In genomic region chr15:40893019-40893723, GRCh38 we compare ENCODE assay signal across 8 cellular contexts. TPM values are rescaled to one million over a fixed set of nuclear protein-coding genes. Genes with fewer than 3 reads are reported as not detected.
DNase-seq lines count a peak whose midpoint lies in the region; ATAC-seq and TF ChIP-seq lines count a peak whose summit lies in the region.

No MANE protein-coding gene starts in this region.

- peaks cover 18% of the 10 kb centered on the region for H3K79me2 ChIP-seq in fibroblast of lung (ENCODE audit: control insufficient read depth, insufficient read depth, low read length)
- peaks cover 10% of the 10 kb centered on the region for H3K79me2 ChIP-seq in trophoblast cell (ENCODE audit: control insufficient read depth, insufficient read depth, low read length, poor library complexity)

- H4K12ac ChIP-seq in trophoblast cell (ENCODE audit: low read depth, low read length): no peak overlapping the region

- no peaks in the 10 kb centered on the region for H4K20me1 ChIP-seq in fibroblast of lung (ENCODE audit: control insufficient read depth, extremely low read depth, insufficient read depth, low read length)

- H4K91ac ChIP-seq in trophoblast cell (ENCODE audit: low read depth, low read length): no peak overlapping the region

- H3K79me1 ChIP-seq in trophoblast cell (ENCODE audit: low read length): peaks cover 8% of the 10 kb centered on the region

- peak overlapping the region; percentile 81 for H2AFZ ChIP-seq in fibroblast of lung (ENCODE audit: low read length)
- no peak overlapping the region for H2AFZ ChIP-seq in trophoblast cell (ENCODE audit: insufficient read depth, low read length, poor library complexity)

- no TSS peak for BruUV-seq in Panc1 (replicated peaks; lab: Mats Ljungman, UMichigan)

- in situ Hi-C loops in Panc1 (cut with HindIII; ENCODE audit: low pct_unique_long_range_greater_than_20kb, low sequenced_read_pairs): no loop called here

- no peak overlapping the region for H2BK12ac ChIP-seq in trophoblast cell (ENCODE audit: low read length)

- peak overlapping the region; percentile 90; the same call in 1 of the 2 replicates for H3K27ac ChIP-seq in Panc1 (ENCODE audit: low read length)
- no peak overlapping the region for H3K27ac ChIP-seq in fibroblast of lung (ENCODE audit: insufficient read depth, low read length)
- H3K27ac ChIP-seq in trophoblast cell (ENCODE audit: low read depth, low read length): no peak overlapping the region

- no peak overlapping the region for H2BK120ac ChIP-seq in trophoblast cell (ENCODE audit: insufficient read depth, low read length, poor library complexity)

- H3K27me3 ChIP-seq in Panc1 (ENCODE audit: control insufficient read depth, insufficient read depth, low read length) (no peaks in the 10 kb centered on the region), fibroblast of lung (ENCODE audit: control insufficient read depth, insufficient read depth, low read length) (no peaks in the 10 kb centered on the region), trophoblast cell (ENCODE audit: insufficient read depth, low read length) (no peaks in the 10 kb centered on the region)

- H3K4me1 ChIP-seq in ES-I3 (ENCODE audit: insufficient read depth, low read length) (no peaks in the 10 kb centered on the region), Panc1 (ENCODE audit: control insufficient read depth, insufficient read depth, low read length) (peaks cover 9% of the 10 kb centered on the region), fibroblast of lung (ENCODE audit: control insufficient read depth, extremely low read depth, insufficient read depth, low read length) (peaks cover 8% of the 10 kb centered on the region), trophoblast cell (ENCODE audit: control insufficient read depth in 1 of 2, insufficient read depth in 2 of 2, low read length in 2 of 2) (peaks cover 5 to 13% of the 10 kb centered on the region in 2 experiments)

- H3K4ac ChIP-seq in trophoblast cell (ENCODE audit: low read depth, low read length): no peak overlapping the region

- H3K18ac ChIP-seq in trophoblast cell (ENCODE audit: low read length): no peak overlapping the region

- intact Hi-C loops in Panc1 (cut with micrococcal nuclease; ENCODE audit: unreplicated experiment): loop anchor here (2.0 kb wide), 1 partner anchor 34 kb away; no protein-coding TSS in a partner anchor

- POLR2A ChIA-PET in Panc1 (lab: Charles Lee): interaction anchor here (0.8 kb wide), 1 partner anchor 35 kb away, joined by 5 read pairs; no protein-coding TSS in a partner anchor

- H3K14ac ChIP-seq in trophoblast cell (ENCODE audit: low read length): no peak overlapping the region

- H2AK5ac ChIP-seq in trophoblast cell (ENCODE audit: low read length): peak overlapping the region; percentile 27

- no peaks in the 10 kb centered on the region for H3K9me3 ChIP-seq in ES-I3 (ENCODE audit: control insufficient read depth, insufficient read depth, low read length)
- no peaks in the 10 kb centered on the region for H3K9me3 ChIP-seq in Panc1 (ENCODE audit: control insufficient read depth, insufficient read depth, low read depth, low read length)
- H3K9me3 ChIP-seq in fibroblast of lung (ENCODE audit: control insufficient read depth, insufficient read depth, low read depth, low read length): no peaks in the 10 kb centered on the region
- no peaks in the 10 kb centered on the region for H3K9me3 ChIP-seq in trophoblast cell (ENCODE audit: insufficient read depth, low read depth, low read length)

- TF ChIP-seq CTCF in Panc1 (IDR thresholded peaks at IDR 0.05) (no peak), fibroblast of lung (conservative IDR thresholded peaks at IDR 0.05 in 1 of 2, IDR thresholded peaks at IDR 0.05 in 1 of 2; ENCODE audit: low read depth in 1 of 2, low read length in 2 of 2) (no peak)

- H3K36me3 ChIP-seq in ES-I3 (ENCODE audit: insufficient read depth, low read length): no peaks in the 10 kb centered on the region; the same call in 1 of the 2 replicates
- H3K36me3 ChIP-seq in Panc1 (ENCODE audit: control insufficient read depth, insufficient read depth, low read length): peaks cover 5% of the 10 kb centered on the region
- peaks cover 5% of the 10 kb centered on the region for H3K36me3 ChIP-seq in fibroblast of lung (ENCODE audit: control insufficient read depth, insufficient read depth, low read length)
- peaks cover 5 to 6% of the 10 kb centered on the region in 2 experiments for H3K36me3 ChIP-seq in trophoblast cell (ENCODE audit: control insufficient read depth in 1 of 2, insufficient read depth in 2 of 2, low read length in 2 of 2)

- H4K8ac ChIP-seq in trophoblast cell (ENCODE audit: low read depth, low read length): peak overlapping the region; percentile 67

- WGBS in trophoblast cell (ENCODE audit: extremely low coverage, insufficient coverage, insufficient read length): no CpG with 5 or more reads among the region's 24 CpGs

- H3K4me2 ChIP-seq in fibroblast of lung (ENCODE audit: extremely low read depth, insufficient read depth, low read length) (peak overlapping the region; percentile 85), trophoblast cell (ENCODE audit: low read length) (no peak overlapping the region)

- no peak overlapping the region for H2BK5ac ChIP-seq in trophoblast cell (ENCODE audit: low read depth, low read length, poor library complexity)

- H3K9ac ChIP-seq in ES-I3 (ENCODE audit: low read depth, low read length) (peak overlapping the region; percentile 68; the same call in 1 of the 2 replicates), fibroblast of lung (ENCODE audit: insufficient read depth, low read length) (no peak overlapping the region), trophoblast cell (ENCODE audit: low read length) (no peak overlapping the region)

- CTCF ChIA-PET in Panc1 (lab: Charles Lee): interaction anchor here (0.7 to 4.3 kb wide), 5 partner anchors 21 to 154 kb away, joined by 3 to 74 read pairs (median 9); no protein-coding TSS in a partner anchor

- no peak for DNase-seq in Panc1 (ENCODE audit: low read depth, low spot score)
- DNase-seq in fibroblast of lung (ENCODE audit: low read depth in 2 of 2): no peak
- no peak for DNase-seq in trophoblast cell
- DNase-seq in T1000 (lab: John Stamatoyannopoulos, UW): no peak
- no peak for DNase-seq in UCSD-AML1 (lab: John Stamatoyannopoulos, UW; ENCODE audit: unreplicated experiment)
- no peak for DNase-seq in NCI-H1436 (lab: John Stamatoyannopoulos, UW)

- H3K23ac ChIP-seq in trophoblast cell (ENCODE audit: low read length): no peak overlapping the region

- ATAC-seq in Panc1 (no peak), GM18511 (IDR thresholded peaks at IDR 0.05; ENCODE audit: unreplicated experiment) (no peak)

- H3K4me3 ChIP-seq in Panc1 (ENCODE audit: low read depth in 2 of 2, low read length in 2 of 2) (no peak overlapping the region), fibroblast of lung (replicated peaks in 1 of 4; ENCODE audit: control extremely low read depth in 1 of 4, insufficient read depth in 1 of 4, low read depth in 3 of 4, low read length in 4 of 4) (no peak overlapping the region), trophoblast cell (ENCODE audit: low read depth, low read length) (no peak overlapping the region)

RNA-seq across cellular contexts. Expression of gene VPS18, which starts 1.1 kb away (rescaled TPM):
- total RNA-seq in Panc1 (2021; ENCODE audit: unreplicated experiment): 46.7 TPM
- polyA plus RNA-seq in Panc1 (2012; ENCODE audit: insufficient read length): 43.1 TPM
- total RNA-seq in fibroblast of lung: 33.4 and 36.7 TPM in 2 replicates
- 15.5 and 21.3 TPM in 2 replicates for polyA plus RNA-seq in fibroblast of lung
- 23.4 and 29.5 TPM in 2 replicates for polyA plus RNA-seq in fibroblast of lung (2012)
- 75.7 and 108 TPM in 2 replicates for polyA minus RNA-seq in fibroblast of lung (ENCODE audit: low replicate concordance)
- polyA plus RNA-seq in trophoblast cell (2013): 14.3 and 14.7 TPM in 2 replicates

RNA-seq across cellular contexts. Expression of gene RHOV, which starts 19.1 kb away (rescaled TPM):
- total RNA-seq in Panc1 (2021; ENCODE audit: unreplicated experiment) (4.2 TPM), fibroblast of lung (under 0.01 TPM in 1 of 2 replicates, not detected in the other)
- polyA plus RNA-seq in Panc1 (2012; ENCODE audit: insufficient read length): 4.1 TPM
- polyA plus RNA-seq in fibroblast of lung: not detected in 2 replicates
- not detected in 2 replicates for polyA plus RNA-seq in fibroblast of lung (2012)
- not detected in 2 replicates for polyA minus RNA-seq in fibroblast of lung (ENCODE audit: low replicate concordance)
- polyA plus RNA-seq in trophoblast cell (2013): 2.3 and 2.7 TPM in 2 replicates

RNA-seq across cellular contexts. Expression of gene DLL4, which starts 36.0 kb away (rescaled TPM):
- 0.31 TPM for total RNA-seq in Panc1 (2021; ENCODE audit: unreplicated experiment)
- 0.29 TPM for polyA plus RNA-seq in Panc1 (2012; ENCODE audit: insufficient read length)
- under 0.01 TPM in 2 replicates for total RNA-seq in fibroblast of lung
- polyA plus RNA-seq in fibroblast of lung: 0.18 and 1.0 TPM in 2 replicates
- polyA plus RNA-seq in fibroblast of lung (2012): 0.22 and 1.5 TPM in 2 replicates
- polyA minus RNA-seq in fibroblast of lung (ENCODE audit: low replicate concordance): 0.39 and 6.4 TPM in 2 replicates
- polyA plus RNA-seq in trophoblast cell (2013): 0.05 and 0.06 TPM in 2 replicates

RNA-seq across cellular contexts. Expression of gene SPINT1, which starts 49.3 kb away (rescaled TPM):
- total RNA-seq in Panc1 (2021; ENCODE audit: unreplicated experiment) (32.7 TPM), fibroblast of lung (under 0.01 TPM in 2 replicates)
- 63.2 TPM for polyA plus RNA-seq in Panc1 (2012; ENCODE audit: insufficient read length)
- polyA plus RNA-seq in fibroblast of lung: 0.09 and 0.16 TPM in 2 replicates
- polyA plus RNA-seq in fibroblast of lung (2012): 0.16 and 0.48 TPM in 2 replicates
- 0.70 TPM in 1 of 2 replicates, not detected in the other for polyA minus RNA-seq in fibroblast of lung (ENCODE audit: low replicate concordance)
- polyA plus RNA-seq in trophoblast cell (2013): 168 and 177 TPM in 2 replicates
